8 cellular contexts compared by ENCODE assay signal in the genomic region with DNA sequence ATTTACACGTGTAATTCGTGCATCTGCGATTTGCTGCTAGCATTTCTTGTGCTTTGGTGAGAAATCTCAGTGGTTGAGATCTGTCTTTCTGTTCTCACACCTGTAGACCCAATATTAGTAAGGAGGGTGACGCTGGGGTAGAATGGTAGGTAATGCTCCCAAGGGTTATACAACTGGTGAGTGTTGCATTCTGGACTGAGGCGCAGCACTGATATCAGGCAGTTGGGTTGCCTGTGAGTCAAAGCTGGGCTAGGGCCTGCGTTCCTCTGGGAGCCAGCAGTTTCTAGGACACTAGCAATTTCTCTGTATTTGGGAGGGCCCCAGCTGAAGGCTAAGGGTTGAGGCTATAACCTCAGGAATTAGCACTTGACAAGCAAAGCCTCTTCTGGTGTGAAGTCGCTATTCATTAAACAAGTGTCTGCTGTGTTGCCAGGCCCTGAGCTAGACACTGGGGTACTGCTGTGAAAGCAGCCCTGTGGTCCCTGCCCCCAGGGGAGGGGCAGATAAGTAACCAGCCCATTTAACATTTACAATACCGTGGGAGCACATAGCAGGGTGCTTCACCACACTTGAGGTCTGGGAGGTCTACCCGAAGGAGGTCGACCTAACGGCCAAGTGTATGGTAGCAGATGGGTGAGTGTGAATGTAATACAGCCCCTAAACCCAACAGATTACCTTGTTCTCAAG. TPM values are rescaled to one million over a fixed set of nuclear protein-coding genes. Genes with fewer than 3 reads are reported as not detected.
DNase-seq lines count a peak whose midpoint lies in the region; ATAC-seq, FAIRE-seq and TF ChIP-seq lines count a peak whose summit lies in the region.

No MANE protein-coding gene starts in this region.

- H2BK20ac ChIP-seq in H1 (ENCODE audit: low read length): no peak overlapping the region

- no peak overlapping the region for H3K27ac ChIP-seq in H1 (ENCODE audit: low read depth, low read length)
- peak overlapping the region; percentile 56 for H3K27ac ChIP-seq in subcutaneous abdominal adipose tissue (ENCODE audit: low read depth, low read length)
- H3K27ac ChIP-seq in small intestine (ENCODE audit: low read depth in 1 of 2, low read length in 1 of 2): peak overlapping the region in 1 of 2 donors; percentile 43

- no peak; a peak in 1 of 4 replicates for TF ChIP-seq RAD21 in H1 (IDR thresholded peaks at IDR 0.05 in 1 of 2, conservative IDR thresholded peaks at IDR 0.05 in 1 of 2; ENCODE audit: low read depth in 2 of 2, low read length in 2 of 2)

- DNase-seq in activated naive CD4-positive, alpha-beta T cell treated with anti-CD3 and anti-CD28 coated beads for 36 hours: no peak
- no peak for DNase-seq in activated naive CD4-positive, alpha-beta T cell (lab: John Stamatoyannopoulos, UW)
- DNase-seq in H1 (ENCODE audit: low read depth in 1 of 2, low spot score in 2 of 2) (no peak), HPDE6-E6E7 (ENCODE audit: extremely low spot score) (no peak), small intestine (no peak), RKO (ENCODE audit: low spot score) (no peak)

- no peaks in the 10 kb centered on the region for H3K9me3 Mint-ChIP-seq in activated naive CD4-positive, alpha-beta T cell treated with anti-CD3 and anti-CD28 coated beads for 36 hours

- peak overlapping the region; percentile 38 to 41; a peak in 3 of 4 replicates for H3K4me2 ChIP-seq in H1 (ENCODE audit: insufficient read depth in 1 of 2, low read depth in 2 of 2, low read length in 2 of 2)

- peaks cover 83 to 100% of the 10 kb centered on the region in 2 experiments for H3K79me2 ChIP-seq in H1 (ENCODE audit: control insufficient read depth in 1 of 2, insufficient read depth in 2 of 2, low read length in 2 of 2)

- no peak overlapping the region for H2BK15ac ChIP-seq in H1 (ENCODE audit: low read length)

- H3K9ac ChIP-seq in H1 (replicated peaks in 1 of 4; ENCODE audit: extremely low read depth in 1 of 4, low read depth in 3 of 4, low read length in 3 of 4) (no peak overlapping the region), subcutaneous abdominal adipose tissue (ENCODE audit: low read length in 5 of 5) (peak overlapping the region in 1 of 5 donors; percentile 22)

- no peak overlapping the region for H2BK12ac ChIP-seq in H1 (ENCODE audit: low read depth, low read length)

- no peak overlapping the region for H3K14ac ChIP-seq in H1 (ENCODE audit: insufficient read length)

- no peak overlapping the region for H4K5ac ChIP-seq in H1 (ENCODE audit: insufficient read length, low read depth, low read length)

- H3K23ac ChIP-seq in H1 (ENCODE audit: insufficient read length): no peak overlapping the region

- no peak overlapping the region for H3K56ac ChIP-seq in H1 (replicated peaks; ENCODE audit: insufficient read length, low read depth, low read length)

- no peak overlapping the region for H4K91ac ChIP-seq in H1 (replicated peaks; ENCODE audit: insufficient read length, low read length)

- H3K27me3 ChIP-seq in H1 (replicated peaks in 1 of 4; ENCODE audit: control insufficient read depth in 3 of 4, extremely low read depth in 1 of 4, insufficient read depth in 3 of 4, low read length in 3 of 4) (no peaks in the 10 kb centered on the region), subcutaneous abdominal adipose tissue (ENCODE audit: control insufficient read depth in 5 of 5, insufficient read depth in 4 of 5, low read length in 5 of 5) (no peaks in the 10 kb centered on the region), small intestine (ENCODE audit: control insufficient read depth in 2 of 2, insufficient read depth in 2 of 2, low read length in 2 of 2) (no peaks in the 10 kb centered on the region)

- H3K36me3 Mint-ChIP-seq in activated naive CD4-positive, alpha-beta T cell treated with anti-CD3 and anti-CD28 coated beads for 36 hours (ENCODE audit: low read depth): peaks cover 10% of the 10 kb centered on the region

- no peak overlapping the region for H4K8ac ChIP-seq in H1 (ENCODE audit: extremely low read depth, insufficient read depth, low read length)

- no peaks in the 10 kb centered on the region for H3K27me3 Mint-ChIP-seq in activated naive CD4-positive, alpha-beta T cell treated with anti-CD3 and anti-CD28 coated beads for 36 hours (ENCODE audit: low read depth)

- peak overlapping the region; percentile 46 for H3K27ac Mint-ChIP-seq in activated naive CD4-positive, alpha-beta T cell treated with anti-CD3 and anti-CD28 coated beads for 36 hours

- H3K9me3 ChIP-seq in H1 (ENCODE audit: insufficient read depth in 2 of 2, low read depth in 1 of 2, low read length in 1 of 2) (no peaks in the 10 kb centered on the region), subcutaneous abdominal adipose tissue (ENCODE audit: control insufficient read depth in 5 of 5, low read length in 5 of 5) (no peaks in the 10 kb centered on the region), small intestine (ENCODE audit: control insufficient read depth, low read depth) (no peaks in the 10 kb centered on the region)

- POLR2A ChIA-PET in H1 (lab: Charles Lee; ENCODE audit: partially characterized antibody): interaction anchor here (0.5 to 20.6 kb wide), 5 partner anchors 20 to 99 kb away, joined by 3 to 307 read pairs (median 4); partner anchors contain the start of gene CNOT8

- no peak overlapping the region for H3K4ac ChIP-seq in H1 (replicated peaks; ENCODE audit: insufficient read length, low read depth, low read length)

- no peak overlapping the region for H2AFZ ChIP-seq in H1 (ENCODE audit: low read length)

- WGBS in H1 (ENCODE audit: extremely low coverage in 1 of 2, insufficient coverage in 1 of 2, insufficient read length in 1 of 2, insufficient replicate concordance in 2 of 2, low coverage in 1 of 2, low lambda C conversion rate in 2 of 2, missing lambda C conversion rate in 1 of 2), 2 experiments: 90% methylated on average over 11 of the region's 11 CpGs; no CpG with 5 or more reads in 1 of the 2 experiments
- WGBS in small intestine, 3 donors: 69 to 79% (median 71%) methylated on average over 11 of the region's 11 CpGs

- peaks cover 54 to 61% of the 10 kb centered on the region in 2 experiments for H4K20me1 ChIP-seq in H1 (replicated peaks in 1 of 2; ENCODE audit: control insufficient read depth in 1 of 2, insufficient read depth in 2 of 2, low read length in 2 of 2)

- no peak for TF ChIP-seq EP300 in H1 (IDR thresholded peaks at IDR 0.05; ENCODE audit: borderline replicate concordance in 1 of 2, low read depth in 2 of 2, low read length in 2 of 2)

- H3K23me2 ChIP-seq in H1 (ENCODE audit: low read depth, low read length): 0 out of 2 replicates have a peak, but pooled peaks cover 2% of the 10 kb centered on the region

- intact Hi-C loops in activated naive CD4-positive, alpha-beta T cell treated with anti-CD3 and anti-CD28 coated beads for 36 hours (cut with micrococcal nuclease): no loop called here

- FAIRE-seq in H1 (lab: Jason Lieb, UNC) (no peak), small intestine (lab: Jason Lieb, UNC) (no peak)

- no peak overlapping the region for H2AK5ac ChIP-seq in H1 (ENCODE audit: low read depth, low read length)

- TF ChIP-seq CTCF in H1 (IDR thresholded peaks at IDR 0.05; ENCODE audit: control extremely low read depth in 1 of 3, insufficient read depth in 1 of 3, low read depth in 1 of 3, low read length in 3 of 3): no peak

- H3K79me1 ChIP-seq in H1 (ENCODE audit: low read depth, low read length): peaks cover 36% of the 10 kb centered on the region

- H3K4me1 ChIP-seq in H1 (replicated peaks in 1 of 4; ENCODE audit: control insufficient read depth in 3 of 4, insufficient read depth in 4 of 4, low read length in 3 of 4): peaks cover 16 to 39% (median 32%) of the 10 kb centered on the region in 4 experiments
- H3K4me1 ChIP-seq in subcutaneous abdominal adipose tissue (ENCODE audit: control insufficient read depth in 5 of 5, insufficient read depth in 5 of 5, low read length in 5 of 5): peaks cover 10 to 75% (median 66%) of the 10 kb centered on the region in 5 donors
- peaks cover 6 to 31% of the 10 kb centered on the region in 2 donors for H3K4me1 ChIP-seq in small intestine (ENCODE audit: control insufficient read depth in 2 of 2, insufficient read depth in 1 of 2, low read depth in 1 of 2, low read length in 1 of 2)

- no peak overlapping the region for H3K4me3 Mint-ChIP-seq in activated naive CD4-positive, alpha-beta T cell treated with anti-CD3 and anti-CD28 coated beads for 36 hours

- no peak overlapping the region for H2BK5ac ChIP-seq in H1 (ENCODE audit: low read depth, low read length)

- no peak overlapping the region for H2BK120ac ChIP-seq in H1 (replicated peaks; ENCODE audit: low read depth, low read length)

- no peak for TF ChIP-seq POLR2A in H1 (IDR thresholded peaks at IDR 0.05; ENCODE audit: control extremely low read depth in 1 of 2, low read depth in 2 of 2, low read length in 2 of 2)

- peak; percentile 44 for ATAC-seq in HG03196 (IDR thresholded peaks at IDR 0.05; ENCODE audit: unreplicated experiment)

- peaks cover 0 to 6% (median 0%) of the 10 kb centered on the region in 4 experiments; a peak in 1 of 8 replicates for H3K36me3 ChIP-seq in H1 (ENCODE audit: control insufficient read depth in 2 of 4, insufficient read depth in 4 of 4, low read length in 3 of 4)
- H3K36me3 ChIP-seq in subcutaneous abdominal adipose tissue (ENCODE audit: control insufficient read depth in 5 of 5, insufficient read depth in 5 of 5, low read length in 5 of 5): no peaks in the 10 kb centered on the region
- H3K36me3 ChIP-seq in small intestine (ENCODE audit: control insufficient read depth in 2 of 2, insufficient read depth in 2 of 2, low read length in 2 of 2): no peaks in the 10 kb centered on the region

- CTCF ChIA-PET in activated naive CD4-positive, alpha-beta T cell treated with anti-CD3 and anti-CD28 coated beads for 36 hours (lab: Charles Lee): interaction anchor here (1.2 kb wide), 1 partner anchor 17 kb away, joined by 3 read pairs; no protein-coding TSS in a partner anchor
- CTCF ChIA-PET in H1 (lab: Charles Lee; ENCODE audit: partially characterized antibody): interaction anchor here (0.8 to 5.1 kb wide), 6 partner anchors 9 to 137 kb away, joined by 3 to 27 read pairs (median 5); no protein-coding TSS in a partner anchor

- peaks cover 93% of the 10 kb centered on the region for H3K4me1 Mint-ChIP-seq in activated naive CD4-positive, alpha-beta T cell treated with anti-CD3 and anti-CD28 coated beads for 36 hours (ENCODE audit: low read depth)

- H3K18ac ChIP-seq in H1 (ENCODE audit: extremely low read depth, low read length): no peak overlapping the region; the same call in 1 of the 2 replicates

- H3K4me3 ChIP-seq in H1 (ENCODE audit: extremely low read depth in 1 of 4, insufficient read depth in 2 of 4, low read depth in 3 of 4, low read length in 4 of 4): no peak overlapping the region
- no peak overlapping the region for H3K4me3 ChIP-seq in subcutaneous abdominal adipose tissue (ENCODE audit: low read depth in 1 of 5, low read length in 5 of 5)
- H3K4me3 ChIP-seq in small intestine (ENCODE audit: low read depth in 1 of 2, low read length in 2 of 2): no peak overlapping the region

RNA-seq across cellular contexts. Expression of gene LARP1, which starts 28.7 kb away (rescaled TPM):
- 100 to 1,000 TPM; 200 to 203 TPM for total RNA-seq in activated naive CD4-positive, alpha-beta T cell treated with anti-CD3 and anti-CD28 coated beads for 36 hours
- 409 and 422 TPM in 2 replicates for total RNA-seq in H1 (2021; fragmentation: NEBNext Ultra II Directional; extraction: Animal tissue kit (Norgen Biotek cat#: 25700))
- polyA plus RNA-seq in H1 (2011; rRNA removed) (106 and 156 TPM in 2 replicates), small intestine (10 to 100 TPM; 16.8 to 63.2 (median 22.8) TPM)
- polyA plus RNA-seq in H1 (2011; cell fraction: cytosol; rRNA removed): 126 TPM
- polyA plus RNA-seq in H1 (2011; cell fraction: nucleus; rRNA removed): 349 TPM
- polyA plus RNA-seq in H1 (2012, experiment 1 of 2): 181 to 219 TPM (median 186 TPM) in 4 replicates
- 78.9 TPM for polyA plus RNA-seq in H1 (2012, experiment 2 of 2)
- 201 TPM for polyA plus RNA-seq in H1 (2013, experiment 1 of 2)
- 196 TPM for polyA plus RNA-seq in H1 (2013, experiment 2 of 2)
- 223 and 225 TPM in 2 replicates for polyA minus RNA-seq in H1 (2011; rRNA and poly(A)+ RNA removed)
- 149 TPM for polyA minus RNA-seq in H1 (2011; cell fraction: cytosol; rRNA and poly(A)+ RNA removed)
- 253 TPM for polyA minus RNA-seq in H1 (2011; cell fraction: nucleus; rRNA and poly(A)+ RNA removed)
